ENCODE assay signal across 9 cellular contexts in the genomic region with DNA sequence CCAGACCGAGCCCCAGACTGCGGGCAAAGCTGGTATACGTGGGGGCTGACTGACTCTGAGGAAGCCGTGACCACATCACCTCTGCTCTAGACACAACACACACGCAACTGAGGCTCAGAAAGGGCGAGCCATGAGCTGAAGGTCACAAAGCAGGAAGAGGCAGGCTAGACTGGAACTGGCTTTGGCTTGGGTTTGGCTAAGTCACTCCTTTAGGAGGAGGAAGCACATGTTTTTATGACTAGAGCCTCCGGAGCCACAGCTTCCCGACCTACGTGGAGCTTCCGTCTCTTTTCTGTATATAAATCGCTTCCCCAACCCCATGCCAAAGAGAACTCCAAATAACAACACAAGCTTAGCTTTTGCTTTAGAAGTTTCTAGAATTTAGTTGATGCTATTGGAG. TPM values are rescaled to one million over a fixed set of nuclear protein-coding genes. Genes with fewer than 3 reads are reported as not detected.
DNase-seq lines count a peak whose midpoint lies in the region; ATAC-seq and TF ChIP-seq lines count a peak whose summit lies in the region.
"Had no signal": no experiment of that assay in that cellular context is flagged by ENCODE, and none has a peak within 500 bp of the region (broad histone marks: within the 10 kb centered on the region; RNA-seq: fewer than 3 reads in every experiment).

No MANE protein-coding gene starts in this region.

- DNase-seq in Peyer's patch = peak in 2 of 3 donors; percentile 15 to 55
- peak; percentile 53 for DNase-seq in activated naive CD8-positive, alpha-beta T cell treated with anti-CD3 and anti-CD28 coated beads for 36 hours
- DNase-seq in left lobe of liver (ENCODE audit: low spot score) = peak; percentile 42
- peak; percentile 29 for DNase-seq in testis
- DNase-seq in SIG-M5 (lab: John Stamatoyannopoulos, UW) = no peak
- DNase-seq in NCI-H2196 (lab: John Stamatoyannopoulos, UW; ENCODE audit: unreplicated experiment) = no peak
- no peak for DNase-seq in iPS-NIHi7 (ENCODE audit: extremely low spot score)
- DNase-seq: foreskin fibroblast had no signal

- H3K4me3 ChIP-seq in Peyer's patch = no peak overlapping the region
- no peak overlapping the region for H3K4me3 ChIP-seq in testis

- H3K36me3 Mint-ChIP-seq in activated naive CD8-positive, alpha-beta T cell treated with anti-CD3 and anti-CD28 coated beads for 36 hours = no peaks in the 10 kb centered on the region

- peaks cover 62% of the 10 kb centered on the region for H3K4me1 Mint-ChIP-seq in activated naive CD8-positive, alpha-beta T cell treated with anti-CD3 and anti-CD28 coated beads for 36 hours

- H3K27me3 Mint-ChIP-seq in activated naive CD8-positive, alpha-beta T cell treated with anti-CD3 and anti-CD28 coated beads for 36 hours = no peaks in the 10 kb centered on the region

- H3K27me3 ChIP-seq in Peyer's patch (no peaks in the 10 kb centered on the region), testis (no peaks in the 10 kb centered on the region)

- no peaks in the 10 kb centered on the region for H3K9me3 ChIP-seq in Peyer's patch
- no peaks in the 10 kb centered on the region for H3K9me3 ChIP-seq in testis

- H3K4me1 ChIP-seq in Peyer's patch (peaks cover 0 to 80% (median 9%) of the 10 kb centered on the region in 4 donors), testis (peaks cover 18% of the 10 kb centered on the region)

- WGBS in testis, 2 donors = 70 to 74% methylated on average over 11 of the region's 11 CpGs

- TF ChIP-seq CTCF in Peyer's patch (IDR thresholded peaks at IDR 0.05) (no peak), testis (IDR thresholded peaks at IDR 0.05) (no peak)

- intact Hi-C loops in testis (cut with DNase I; ENCODE audit: low total_unique reads) = no loop called here

- no peaks in the 10 kb centered on the region for H3K9me3 Mint-ChIP-seq in activated naive CD8-positive, alpha-beta T cell treated with anti-CD3 and anti-CD28 coated beads for 36 hours

- ATAC-seq in left lobe of liver = no peak
- no peak for ATAC-seq in HG03039 (IDR thresholded peaks at IDR 0.05; ENCODE audit: unreplicated experiment)

- H3K36me3 ChIP-seq in Peyer's patch = no peaks in the 10 kb centered on the region
- H3K36me3 ChIP-seq in testis (ENCODE audit: low read depth, missing control alignments) = no peaks in the 10 kb centered on the region

- TF ChIP-seq POLR2A in Peyer's patch (IDR thresholded peaks at IDR 0.05) = no peak
- no peak for TF ChIP-seq POLR2A in testis (IDR thresholded peaks at IDR 0.05)

- H3K27ac ChIP-seq in Peyer's patch = peak overlapping the region; percentile 49 to 92 (median 66)
- H3K27ac ChIP-seq in testis = no peak overlapping the region

- H3K27ac Mint-ChIP-seq in activated naive CD8-positive, alpha-beta T cell treated with anti-CD3 and anti-CD28 coated beads for 36 hours = peak overlapping the region; percentile 73

- peak overlapping the region; percentile 19 for H3K4me3 Mint-ChIP-seq in activated naive CD8-positive, alpha-beta T cell treated with anti-CD3 and anti-CD28 coated beads for 36 hours

RNA-seq across cellular contexts. Expression of a gene that starts 48.0 kb away (rescaled TPM):
- total RNA-seq in Peyer's patch = 10 to 100 TPM in 2 of 4 donors, 1 to 10 TPM in 2; 2.6 to 33.9 (median 10.3) TPM
- 10 to 100 TPM in 1 of 2 experiments, 1 to 10 TPM in 1; 9.5 to 10.3 TPM for total RNA-seq in activated naive CD8-positive, alpha-beta T cell treated with anti-CD3 and anti-CD28 coated beads for 36 hours
- 2.3 TPM for total RNA-seq in left lobe of liver
- 100 to 1,000 TPM in 1 of 2 donors, 10 to 100 TPM in 1; 92.9 to 127 TPM for total RNA-seq in testis
- 197 TPM for polyA plus RNA-seq in testis (ENCODE audit: insufficient read depth, low read depth, low replicate concordance)

Comparison
In these comparisons a context has a peak if more than half of its experiments do, and no peak if none do; other contexts are left out.
1. DNase-seq: peak in Peyer's patch (2 of 3), activated naive CD8-positive, alpha-beta T cell treated with anti-CD3 and anti-CD28 coated beads for 36 hours (single experiment), left lobe of liver (single experiment) and testis (single experiment); none in SIG-M5 (single experiment), NCI-H2196 (single experiment) and iPS-NIHi7 (single experiment).
2. H3K27ac ChIP-seq: peak in Peyer's patch (4 of 4); none in testis (0 of 2).